23 cellular contexts compared by ENCODE assay signal in the genomic region with DNA sequence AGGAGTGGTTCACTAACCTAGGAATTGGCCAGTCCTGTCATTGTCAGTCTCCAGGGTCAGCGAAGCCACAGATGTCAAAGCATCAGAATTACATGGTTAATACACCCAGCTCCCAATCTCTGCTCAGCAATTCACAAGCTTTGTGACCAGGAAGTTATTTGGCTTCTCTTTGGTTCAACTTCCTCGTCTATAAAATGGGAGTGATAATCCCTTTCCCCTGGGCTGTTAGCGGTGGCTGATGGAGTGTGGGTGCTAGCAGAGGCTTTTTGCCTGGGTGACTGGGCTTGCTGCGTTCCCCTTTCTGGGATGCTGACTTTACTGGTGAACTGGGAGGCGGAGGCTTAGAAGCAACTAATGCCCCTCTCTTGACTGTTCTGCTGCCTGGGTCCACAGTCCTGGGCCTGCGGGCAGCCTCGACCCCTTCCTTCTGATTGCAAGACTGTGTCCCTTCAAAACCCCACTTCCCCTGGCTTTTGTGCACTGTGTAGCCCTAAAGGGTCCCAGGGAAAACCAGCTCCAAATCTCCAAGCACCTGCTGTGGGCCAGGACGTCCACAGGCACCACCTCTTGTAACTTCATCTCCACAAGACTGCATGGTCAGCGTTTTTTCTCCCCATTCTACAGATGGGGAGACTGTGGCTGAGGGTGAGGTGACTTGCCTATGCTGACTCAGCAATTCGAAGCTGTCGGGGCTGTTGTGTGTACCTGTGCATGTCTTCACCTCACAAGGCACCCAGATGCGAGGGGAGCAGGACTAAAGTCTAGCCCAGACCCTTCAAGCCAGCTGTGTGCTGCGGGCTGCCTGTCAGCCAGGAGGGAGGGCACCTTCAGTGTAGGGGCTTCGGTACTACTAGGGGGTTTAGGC. TPM values are rescaled to one million over a fixed set of nuclear protein-coding genes. Genes with fewer than 3 reads are reported as not detected.
DNase-seq lines count a peak whose midpoint lies in the region; ATAC-seq and TF ChIP-seq lines count a peak whose summit lies in the region.
"Had no signal": no experiment of that assay in that cellular context is flagged by ENCODE, and none has a peak within 500 bp of the region (broad histone marks: within the 10 kb centered on the region; RNA-seq: fewer than 3 reads in every experiment).

No MANE protein-coding gene starts in this region.

- no peak overlapping the region for H2BK12ac ChIP-seq in mesenchymal stem cell (ENCODE audit: low read length in 2 of 2)

- no peak overlapping the region for H2AFZ ChIP-seq in mesenchymal stem cell (ENCODE audit: low read depth, low read length)
- H2AFZ ChIP-seq in hepatocyte, result no peak overlapping the region

- H3K36me3 ChIP-seq in RWPE2 (ENCODE audit: low read depth) (no peaks in the 10 kb centered on the region), mesenchymal stem cell (ENCODE audit: control insufficient read depth in 1 of 2, insufficient read depth in 2 of 2, low read depth in 1 of 2, low read length in 2 of 2) (no peaks in the 10 kb centered on the region), hepatocyte (replicated peaks; ENCODE audit: insufficient read depth, low read depth) (no peaks in the 10 kb centered on the region)
- H3K36me3 ChIP-seq: BLaER1 treated with 17β-estradiol and CSF1 and Interleukin-3, amounts not matched to agents 10 nM and 100 nM; MG63 had no signal

- H3K9me3 ChIP-seq in RWPE2 (ENCODE audit: severe bottlenecking) (no peaks in the 10 kb centered on the region), mesenchymal stem cell (ENCODE audit: control insufficient read depth, low read length) (no peaks in the 10 kb centered on the region), hepatocyte (ENCODE audit: low read depth) (no peaks in the 10 kb centered on the region)
- H3K9me3 ChIP-seq: BLaER1 treated with 17β-estradiol and CSF1 and Interleukin-3, amounts not matched to agents 10 nM and 100 nM; MG63 had no signal

- H3K4me1 ChIP-seq in RWPE2 (ENCODE audit: insufficient read depth, poor library complexity, severe bottlenecking), result no peaks in the 10 kb centered on the region
- no peaks in the 10 kb centered on the region for H3K4me1 ChIP-seq in mesenchymal stem cell (ENCODE audit: control insufficient read depth, insufficient read depth, low read depth, low read length)
- H3K4me1 ChIP-seq in hepatocyte (ENCODE audit: insufficient read depth), result no peaks in the 10 kb centered on the region

- H3K79me2 ChIP-seq in hepatocyte, result no peaks in the 10 kb centered on the region

- H3K27me3 ChIP-seq in RWPE2 (ENCODE audit: insufficient read depth, poor library complexity, severe bottlenecking) (no peaks in the 10 kb centered on the region), mesenchymal stem cell (ENCODE audit: control insufficient read depth in 1 of 2, insufficient read depth in 1 of 2, low read length in 2 of 2) (peaks cover 25 to 57% of the 10 kb centered on the region in 2 experiments), hepatocyte (no peaks in the 10 kb centered on the region)
- H3K27me3 ChIP-seq: BLaER1 treated with 17β-estradiol and CSF1 and Interleukin-3, amounts not matched to agents 10 nM and 100 nM had no signal

- H3K79me1 ChIP-seq in mesenchymal stem cell (replicated peaks; ENCODE audit: low read length, poor library complexity, severe bottlenecking), result no peaks in the 10 kb centered on the region

- DNase-seq in DMS53 (lab: John Stamatoyannopoulos, UW) (peak; percentile 47), DMS53 treated with DMSO at 0.1 percent for 48 hours (lab: John Stamatoyannopoulos, UW; ENCODE audit: unreplicated experiment) (no peak), RWPE2 (ENCODE audit: low spot score) (peak; percentile 52), mesenchymal stem cell (no peak), type B pancreatic cell (ENCODE audit: extremely low spot score, unreplicated experiment) (no peak), HCEC 1CT (no peak), NCI-H2107 treated with DMSO at 0.1 percent for 48 hours (lab: John Stamatoyannopoulos, UW; ENCODE audit: unreplicated experiment) (no peak), hepatocyte (ENCODE audit: low spot score) (no peak)
- DNase-seq: Calu3; CD8-positive, alpha-beta memory T cell; DMS153; GDM1; MG63; NCI-H1417 treated with DMSO at 0.1 percent for 48 hours; NCI-H187; NCI-H2107; NCI-H2227 treated with DMSO at 0.1 percent for 48 hours; NCI-H510A; NCI-H748 treated with DMSO at 0.1 percent for 48 hours; NK-92 treated with Interleukin-12 subunit alpha and Interleukin-12 subunit beta, amount 100 ng/mL, for 24 hours; Right ventricle myocardium superior had no signal

- no peaks in the 10 kb centered on the region for H3K9me3 Mint-ChIP-seq in type B pancreatic cell

- no peaks in the 10 kb centered on the region for H3K27me3 Mint-ChIP-seq in type B pancreatic cell

- H3K4ac ChIP-seq in mesenchymal stem cell (ENCODE audit: low read depth in 1 of 2, low read length in 2 of 2), result no peak overlapping the region

- H2BK120ac ChIP-seq in mesenchymal stem cell (ENCODE audit: low read depth, low read length), result no peak overlapping the region

- H4K91ac ChIP-seq in mesenchymal stem cell (ENCODE audit: low read length), result peak overlapping the region; percentile 19

- H3K23ac ChIP-seq in mesenchymal stem cell (ENCODE audit: low read length in 2 of 2), result no peak overlapping the region

- H3K4me2 ChIP-seq in mesenchymal stem cell (ENCODE audit: low read length, poor library complexity, severe bottlenecking) (no peak overlapping the region), hepatocyte (no peak overlapping the region)

- no peak overlapping the region for H3K27ac ChIP-seq in RWPE2 (ENCODE audit: poor library complexity, severe bottlenecking)
- no peak overlapping the region for H3K27ac ChIP-seq in mesenchymal stem cell (ENCODE audit: low read length, poor library complexity, severe bottlenecking)
- no peak overlapping the region for H3K27ac ChIP-seq in hepatocyte
- H3K27ac ChIP-seq: 22Rv1; BLaER1 treated with 17β-estradiol and CSF1 and Interleukin-3, amounts not matched to agents 10 nM and 100 nM had no signal

- H3K9ac ChIP-seq in mesenchymal stem cell (ENCODE audit: low read length), result no peak overlapping the region
- H3K9ac ChIP-seq: BLaER1 treated with 17β-estradiol and CSF1 and Interleukin-3, amounts not matched to agents 10 nM and 100 nM had no signal

- no peak for TF ChIP-seq CTCF in RWPE2 (IDR thresholded peaks at IDR 0.05; ENCODE audit: poor library complexity, severe bottlenecking)
- TF ChIP-seq CTCF in type B pancreatic cell (conservative IDR thresholded peaks at IDR 0.05), result no peak
- no peak for TF ChIP-seq CTCF in hepatocyte (IDR thresholded peaks at IDR 0.05; ENCODE audit: poor library complexity)

- no peaks in the 10 kb centered on the region for H3K36me3 Mint-ChIP-seq in type B pancreatic cell
- H3K36me3 Mint-ChIP-seq: CD8-positive, alpha-beta memory T cell had no signal

- H3K14ac ChIP-seq in mesenchymal stem cell (ENCODE audit: low read length in 2 of 2), result no peak overlapping the region

- no peak overlapping the region for H3K4me3 Mint-ChIP-seq in type B pancreatic cell
- H3K4me3 Mint-ChIP-seq: CD8-positive, alpha-beta memory T cell had no signal

- WGBS in mesenchymal stem cell, result 91% methylated on average over 14 of the region's 14 CpGs
- WGBS in hepatocyte (ENCODE audit: low lambda C conversion rate, missing lambda C conversion rate), result 88% methylated on average over 14 of the region's 14 CpGs

- H3K4me3 ChIP-seq in RWPE2 (ENCODE audit: severe bottlenecking) (no peak overlapping the region), mesenchymal stem cell (ENCODE audit: insufficient read depth in 1 of 2, low read depth in 1 of 2, low read length in 2 of 2) (no peak overlapping the region), hepatocyte (no peak overlapping the region)
- H3K4me3 ChIP-seq: BLaER1 treated with 17β-estradiol and CSF1 and Interleukin-3, amounts not matched to agents 10 nM and 100 nM; MG63 had no signal

- peak overlapping the region; percentile 17 for H3K27ac Mint-ChIP-seq in type B pancreatic cell

- H2BK15ac ChIP-seq in mesenchymal stem cell (ENCODE audit: low read depth, poor library complexity, severe bottlenecking), result no peak overlapping the region

- H3K9me2 ChIP-seq in hepatocyte (replicated peaks; ENCODE audit: insufficient read depth), result no peaks in the 10 kb centered on the region

- no peak overlapping the region for H2BK5ac ChIP-seq in mesenchymal stem cell (ENCODE audit: low read depth, low read length, poor library complexity, severe bottlenecking)

- no peak overlapping the region for H2AK5ac ChIP-seq in mesenchymal stem cell (ENCODE audit: low read length, severe bottlenecking)

- peaks cover 5% of the 10 kb centered on the region for H3K4me1 Mint-ChIP-seq in type B pancreatic cell (ENCODE audit: unreplicated experiment)
- H3K4me1 Mint-ChIP-seq: CD8-positive, alpha-beta memory T cell had no signal

- no peak overlapping the region for H4K8ac ChIP-seq in mesenchymal stem cell (ENCODE audit: low read length)

- H4K20me1 ChIP-seq in hepatocyte (ENCODE audit: insufficient read depth, poor library complexity, severe bottlenecking), result no peaks in the 10 kb centered on the region
- H4K20me1 ChIP-seq: BLaER1 treated with 17β-estradiol and CSF1 and Interleukin-3, amounts not matched to agents 10 nM and 100 nM had no signal

- ATAC-seq in RWPE2 (ENCODE audit: low read depth), result no peak; the same call in 2 of the 3 replicates

- no peak overlapping the region for H3K18ac ChIP-seq in mesenchymal stem cell (ENCODE audit: low read depth in 1 of 2, low read length in 2 of 2)

RNA-seq across cellular contexts. Expression of a gene that starts 45.2 kb away (rescaled TPM):
- 2.0 TPM for polyA plus RNA-seq in mesenchymal stem cell (2013, experiment 1 of 2)
- 1.8 TPM for polyA plus RNA-seq in mesenchymal stem cell (2013, experiment 2 of 2)
- total RNA-seq in type B pancreatic cell (ENCODE audit: low replicate concordance), result 6.2 and 7.6 TPM in 2 replicates
- total RNA-seq in hepatocyte, result 3.9 and 5.8 TPM in 2 replicates
- 0.65 and 1.00 TPM in 2 replicates for polyA plus RNA-seq in hepatocyte
- polyA plus RNA-seq: CD8-positive, alpha-beta memory T cell had no signal

Comparison
In these comparisons a context has a peak if more than half of its experiments do, and no peak if none do; other contexts are left out.
1. DNase-seq: peak in DMS53 (single experiment) and RWPE2 (single experiment); none in DMS53 treated with DMSO at 0.1 percent for 48 hours (single experiment), mesenchymal stem cell (single experiment), type B pancreatic cell (single experiment), HCEC 1CT (single experiment), NCI-H2107 treated with DMSO at 0.1 percent for 48 hours (single experiment) and hepatocyte (single experiment).